Comparison of ENCODE assay signal across 8 cellular contexts in the genomic region with DNA sequence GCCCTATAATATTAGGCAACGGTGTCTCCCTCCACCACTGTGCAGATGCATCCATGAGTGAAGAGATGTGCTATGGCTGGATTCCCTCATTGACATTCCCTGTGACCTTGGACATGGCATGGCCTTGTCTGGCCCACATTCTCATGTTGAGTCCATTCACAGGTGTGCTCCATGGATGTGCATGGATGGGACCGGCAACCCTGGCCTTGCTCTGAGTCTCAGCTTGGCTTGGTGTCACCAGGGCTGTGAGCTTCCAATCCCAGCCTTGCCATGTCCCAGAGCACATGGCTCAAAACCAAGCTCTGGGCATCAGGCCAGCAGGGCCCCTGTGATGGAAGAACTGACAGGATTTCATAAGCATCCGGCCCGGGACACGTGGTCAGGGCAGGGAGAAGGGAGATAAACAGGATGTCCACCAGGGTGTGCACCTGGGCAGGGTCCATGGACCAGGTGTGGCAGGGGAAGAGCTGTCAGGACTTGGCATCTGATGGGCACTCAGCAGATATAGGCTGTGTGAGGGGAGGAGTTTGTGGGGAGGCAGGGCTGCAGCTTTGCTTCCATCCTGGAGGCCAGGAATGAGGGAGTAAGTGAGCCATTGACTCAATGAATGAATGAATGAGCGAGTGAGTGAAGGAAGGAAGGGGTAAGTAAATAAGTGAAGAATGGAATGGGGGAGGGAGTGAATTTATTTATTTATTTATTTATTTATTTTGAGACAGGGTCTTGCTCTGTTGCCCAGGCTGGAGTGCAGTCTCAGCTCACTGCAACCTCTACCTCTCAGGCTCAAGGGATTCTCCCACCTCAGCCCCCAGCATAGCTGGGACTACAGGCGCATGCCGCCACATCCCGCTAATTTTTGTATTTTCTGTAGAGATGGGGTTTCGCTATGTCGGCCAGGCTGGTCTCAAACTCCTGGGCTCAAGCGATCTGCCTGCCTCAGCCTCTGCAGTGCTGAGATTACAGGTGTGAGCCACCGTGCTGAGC. TPM values are rescaled to one million over a fixed set of nuclear protein-coding genes. Genes with fewer than 3 reads are reported as not detected.
DNase-seq lines count a peak whose midpoint lies in the region; ATAC-seq and TF ChIP-seq lines count a peak whose summit lies in the region.

No MANE protein-coding gene starts in this region.

- no peak overlapping the region for H3K4me2 ChIP-seq in OCI-LY1 (ENCODE audit: low read length)

- peaks cover 6% of the 10 kb centered on the region for H3K27me3 Mint-ChIP-seq in activated naive CD8-positive, alpha-beta T cell treated with anti-CD3 and anti-CD28 coated beads, Interleukin-2, amount 50 U/mL, for 24 hours

- H3K9me3 Mint-ChIP-seq in activated naive CD8-positive, alpha-beta T cell treated with anti-CD3 and anti-CD28 coated beads, Interleukin-2, amount 50 U/mL, for 24 hours: no peaks in the 10 kb centered on the region

- H2AFZ ChIP-seq in OCI-LY1 (ENCODE audit: low read length): no peak overlapping the region

- no peaks in the 10 kb centered on the region for H3K36me3 Mint-ChIP-seq in activated naive CD8-positive, alpha-beta T cell treated with anti-CD3 and anti-CD28 coated beads, Interleukin-2, amount 50 U/mL, for 24 hours (ENCODE audit: low read depth)

- H3K79me2 ChIP-seq in OCI-LY1 (ENCODE audit: insufficient read depth, low read length): no peaks in the 10 kb centered on the region

- no peak overlapping the region for H3K9ac ChIP-seq in OCI-LY1 (ENCODE audit: low read length)

- H3K9me2 ChIP-seq in OCI-LY1 (ENCODE audit: low read depth, low read length): no peaks in the 10 kb centered on the region

- H3K27ac ChIP-seq in HL-60 (replicated peaks) (peak overlapping the region; percentile 55), OCI-LY1 (ENCODE audit: low read depth, low read length, poor library complexity, severe bottlenecking) (no peak overlapping the region), right cardiac atrium (ENCODE audit: low read length) (no peak overlapping the region)

- H3K4me1 ChIP-seq in OCI-LY1 (ENCODE audit: insufficient read depth, low read length, severe bottlenecking) (peaks cover 23% of the 10 kb centered on the region), right cardiac atrium (ENCODE audit: control insufficient read depth, insufficient read depth, low read length) (no peaks in the 10 kb centered on the region)

- no peaks in the 10 kb centered on the region for H3K36me3 ChIP-seq in OCI-LY1 (ENCODE audit: insufficient read depth, low read length)

- peak; percentile 79 for DNase-seq in COR-L47 (lab: John Stamatoyannopoulos, UW)
- peak; percentile 93 to 98 for DNase-seq in HL-60 (ENCODE audit: low read depth in 1 of 2, low spot score in 1 of 2)
- peak; percentile 64 for DNase-seq in activated naive CD8-positive, alpha-beta T cell treated with anti-CD3 and anti-CD28 coated beads, Interleukin-2, amount 50 U/mL, for 24 hours
- DNase-seq in right cardiac atrium: peak; percentile 87 to 93 (median 93)
- peak; percentile 76 for DNase-seq in stimulated activated CD4-positive, alpha-beta T cell treated with anti-CD3 and anti-CD28 coated beads, Interleukin-1b, Interleukin-23, amount 100 ng/mL, for 48 hours

- intact Hi-C loops in right cardiac atrium (cut with DNase I): no loop called here

- peak; percentile 73 for ATAC-seq in activated naive CD8-positive, alpha-beta T cell treated with anti-CD3 and anti-CD28 coated beads, Interleukin-2, amount 50 U/mL, for 24 hours
- ATAC-seq in right cardiac atrium (peak; percentile 82 to 83), GM18519 (IDR thresholded peaks at IDR 0.05; ENCODE audit: low FRiP score, unreplicated experiment) (no peak), HG02763 (IDR thresholded peaks at IDR 0.05; ENCODE audit: unreplicated experiment) (no peak)

- WGBS in right cardiac atrium: 64% methylated on average over 13 of the region's 13 CpGs

- peaks cover 28% of the 10 kb centered on the region for H3K4me1 Mint-ChIP-seq in activated naive CD8-positive, alpha-beta T cell treated with anti-CD3 and anti-CD28 coated beads, Interleukin-2, amount 50 U/mL, for 24 hours

- H3K27me3 ChIP-seq in HL-60 (ENCODE audit: insufficient read depth, poor library complexity, severe bottlenecking): no peaks in the 10 kb centered on the region
- H3K27me3 ChIP-seq in OCI-LY1 (ENCODE audit: insufficient read depth, low read length): peaks cover 5% of the 10 kb centered on the region; the same call in 1 of the 2 replicates
- no peaks in the 10 kb centered on the region for H3K27me3 ChIP-seq in right cardiac atrium (ENCODE audit: control insufficient read depth, insufficient read depth)

- H3K4me3 ChIP-seq in HL-60 (replicated peaks; ENCODE audit: insufficient read depth, low read length) (no peak overlapping the region), OCI-LY1 (ENCODE audit: low read depth, low read length, poor library complexity, severe bottlenecking) (no peak overlapping the region), right cardiac atrium (ENCODE audit: low read length) (no peak overlapping the region)

- no peak overlapping the region for H3K4me3 Mint-ChIP-seq in activated naive CD8-positive, alpha-beta T cell treated with anti-CD3 and anti-CD28 coated beads, Interleukin-2, amount 50 U/mL, for 24 hours

- H3F3A ChIP-seq in OCI-LY1 (ENCODE audit: insufficient read depth, low read length): peaks cover 2% of the 10 kb centered on the region; the same call in 1 of the 2 replicates

- H3K9me3 ChIP-seq in OCI-LY1 (ENCODE audit: low read length) (no peaks in the 10 kb centered on the region), right cardiac atrium (ENCODE audit: control insufficient read depth, low read length) (no peaks in the 10 kb centered on the region)

- peak overlapping the region; percentile 79 for H3K27ac Mint-ChIP-seq in activated naive CD8-positive, alpha-beta T cell treated with anti-CD3 and anti-CD28 coated beads, Interleukin-2, amount 50 U/mL, for 24 hours

- H4K20me1 ChIP-seq in OCI-LY1 (ENCODE audit: insufficient read depth, low read length): no peaks in the 10 kb centered on the region

- TF ChIP-seq CTCF in HL-60 (IDR thresholded peaks at IDR 0.05; ENCODE audit: insufficient read depth, low read length) (peak; percentile 56), OCI-LY1 (IDR thresholded peaks at IDR 0.05; ENCODE audit: low read length) (peak; percentile 36; the same call in 1 of the 2 replicates)

RNA-seq across cellular contexts. Expression of gene NRSN2, which starts 15.7 kb away (rescaled TPM):
- 10 to 100 TPM; 24.5 to 30.9 (median 24.8) TPM for total RNA-seq in right cardiac atrium
- polyA plus RNA-seq in right cardiac atrium: 26.6 TPM

RNA-seq across cellular contexts. Expression of gene TRIB3, which starts 18.0 kb away (rescaled TPM):
- 1 to 10 TPM in 1 of 4 donors, under 1 TPM in 3; 0.49 to 2.1 (median 0.66) TPM for total RNA-seq in right cardiac atrium
- 1.0 TPM for polyA plus RNA-seq in right cardiac atrium

RNA-seq across cellular contexts. Expression of gene SOX12, which starts 37.2 kb away (rescaled TPM):
- 10 to 100 TPM in 3 of 4 donors, 1 to 10 TPM in 1; 7.4 to 13.7 (median 11.8) TPM for total RNA-seq in right cardiac atrium
- polyA plus RNA-seq in right cardiac atrium: 5.1 TPM

RNA-seq across cellular contexts. Expression of gene RBCK1, which starts 45.5 kb away (rescaled TPM):
- total RNA-seq in right cardiac atrium: 10 to 100 TPM; 42.1 to 52.4 (median 45.9) TPM
- polyA plus RNA-seq in right cardiac atrium: 48.0 TPM

Comparison
In these comparisons a context has a peak if more than half of its experiments do, and no peak if none do; other contexts are left out.
1. ATAC-seq: peak in activated naive CD8-positive, alpha-beta T cell treated with anti-CD3 and anti-CD28 coated beads, Interleukin-2, amount 50 U/mL, for 24 hours (single experiment) and right cardiac atrium (2 of 2); none in GM18519 (single experiment) and HG02763 (single experiment).
2. Peak in every context shown above with its lines, with median percentiles within 50 percentile points of each other: DNase-seq.